Comparison of ENCODE assay signal across 1 cellular context in the genomic region with DNA sequence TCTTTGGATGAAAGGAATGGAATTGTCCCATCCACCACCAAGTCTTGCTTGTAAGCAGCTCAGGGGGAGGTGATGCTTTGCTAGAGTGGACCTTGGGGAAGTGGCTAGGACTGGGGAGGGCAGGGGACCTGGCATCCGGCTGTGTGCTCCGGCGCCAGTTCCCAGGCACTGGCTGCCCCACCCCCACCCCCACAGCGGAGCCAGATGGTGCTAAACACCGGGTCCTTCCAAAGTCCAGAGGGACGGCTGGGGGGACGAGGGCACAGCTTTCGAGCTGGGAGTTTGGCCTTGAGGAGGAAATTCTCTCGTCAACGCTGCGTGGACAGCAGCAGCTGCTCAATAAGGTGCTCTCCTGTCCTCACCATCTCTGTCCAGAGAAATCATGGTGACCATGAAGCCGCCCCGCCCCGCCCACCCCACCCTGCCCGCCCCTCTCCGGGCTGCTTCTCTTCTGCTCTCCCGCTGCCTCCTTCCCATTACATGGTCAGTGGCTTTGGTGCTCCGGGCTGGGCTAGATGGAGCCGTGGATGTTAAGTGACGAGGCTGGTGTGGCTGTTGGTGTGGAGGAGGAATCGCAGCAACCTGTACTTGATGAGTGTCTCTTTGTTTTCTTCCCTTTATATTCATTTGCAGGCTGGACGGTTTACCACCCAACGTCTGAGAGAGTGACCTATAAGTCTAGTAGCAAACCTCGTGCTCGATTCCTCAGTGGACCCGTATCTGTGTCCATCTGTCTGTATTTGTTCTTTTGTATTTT.
TF ChIP-seq lines count a peak whose summit lies in the region.

No MANE protein-coding gene starts in this region.

TF ChIP-seq in HepG2, 621 proteins besides CTCF, POLR2A, EP300 and RAD21 (continued from another document and continues in another):
- TF ChIP-seq, protein P1, sequence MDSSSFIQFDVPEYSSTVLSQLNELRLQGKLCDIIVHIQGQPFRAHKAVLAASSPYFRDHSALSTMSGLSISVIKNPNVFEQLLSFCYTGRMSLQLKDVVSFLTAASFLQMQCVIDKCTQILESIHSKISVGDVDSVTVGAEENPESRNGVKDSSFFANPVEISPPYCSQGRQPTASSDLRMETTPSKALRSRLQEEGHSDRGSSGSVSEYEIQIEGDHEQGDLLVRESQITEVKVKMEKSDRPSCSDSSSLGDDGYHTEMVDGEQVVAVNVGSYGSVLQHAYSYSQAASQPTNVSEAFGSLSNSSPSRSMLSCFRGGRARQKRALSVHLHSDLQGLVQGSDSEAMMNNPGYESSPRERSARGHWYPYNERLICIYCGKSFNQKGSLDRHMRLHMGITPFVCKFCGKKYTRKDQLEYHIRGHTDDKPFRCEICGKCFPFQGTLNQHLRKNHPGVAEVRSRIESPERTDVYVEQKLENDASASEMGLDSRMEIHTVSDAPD (CRISPR knock-in tag; IDR thresholded peaks at IDR 0.05): peak; percentile 97
- TF ChIP-seq KDM1A (CRISPR knock-in tag; IDR thresholded peaks at IDR 0.05) (no peak), ZNF614 (CRISPR knock-in tag; IDR thresholded peaks at IDR 0.05; ENCODE audit: borderline replicate concordance) (peak; percentile 52; the same call in 1 of the 2 replicates), RFX1 (IDR thresholded peaks at IDR 0.05) (no peak), PAF1 (CRISPR knock-in tag; IDR thresholded peaks at IDR 0.05) (no peak), RFXAP (CRISPR knock-in tag; IDR thresholded peaks at IDR 0.05; ENCODE audit: borderline replicate concordance) (no peak), ATM (IDR thresholded peaks at IDR 0.05; ENCODE audit: borderline replicate concordance) (no peak), ZIK1 (CRISPR knock-in tag; IDR thresholded peaks at IDR 0.05; ENCODE audit: borderline replicate concordance, low read depth) (no peak), ZNF530 (CRISPR knock-in tag; IDR thresholded peaks at IDR 0.05; ENCODE audit: low read depth) (no peak), ZFP90 (CRISPR knock-in tag; IDR thresholded peaks at IDR 0.05; ENCODE audit: borderline replicate concordance) (no peak; the same call in 1 of the 2 replicates), FOSL2 (CRISPR knock-in tag; IDR thresholded peaks at IDR 0.05) (peak; percentile 70), RFXANK (CRISPR knock-in tag; IDR thresholded peaks at IDR 0.05) (no peak), MED8 (CRISPR knock-in tag; IDR thresholded peaks at IDR 0.05; ENCODE audit: insufficient replicate concordance) (no peak), ZNF781 (CRISPR knock-in tag; IDR thresholded peaks at IDR 0.05; ENCODE audit: borderline replicate concordance, not compliant biosample characterization) (peak; percentile 10), ZNF83 (CRISPR knock-in tag; IDR thresholded peaks at IDR 0.05; ENCODE audit: borderline replicate concordance) (no peak), SMYD3 (CRISPR knock-in tag; IDR thresholded peaks at IDR 0.05) (no peak), BRD4 (CRISPR knock-in tag; IDR thresholded peaks at IDR 0.05) (no peak; the same call in 1 of the 2 replicates), ZNF562 (CRISPR knock-in tag; IDR thresholded peaks at IDR 0.05; ENCODE audit: borderline replicate concordance) (no peak), MAFG (CRISPR knock-in tag; IDR thresholded peaks at IDR 0.05) (no peak), TAF1 (CRISPR knock-in tag; IDR thresholded peaks at IDR 0.05) (peak; percentile 60), ZNF30 (CRISPR knock-in tag; IDR thresholded peaks at IDR 0.05) (no peak), ZSCAN21 (CRISPR knock-in tag; IDR thresholded peaks at IDR 0.05; ENCODE audit: borderline replicate concordance) (no peak), ZNF230 (CRISPR knock-in tag; IDR thresholded peaks at IDR 0.05) (no peak), ZNF326 (CRISPR knock-in tag; IDR thresholded peaks at IDR 0.05; ENCODE audit: borderline replicate concordance) (no peak), ELF4 (CRISPR knock-in tag; IDR thresholded peaks at IDR 0.05; ENCODE audit: borderline replicate concordance) (no peak), KMT2B (CRISPR knock-in tag; IDR thresholded peaks at IDR 0.05) (no peak; the same call in 1 of the 2 replicates)
- TF ChIP-seq, protein P2, sequence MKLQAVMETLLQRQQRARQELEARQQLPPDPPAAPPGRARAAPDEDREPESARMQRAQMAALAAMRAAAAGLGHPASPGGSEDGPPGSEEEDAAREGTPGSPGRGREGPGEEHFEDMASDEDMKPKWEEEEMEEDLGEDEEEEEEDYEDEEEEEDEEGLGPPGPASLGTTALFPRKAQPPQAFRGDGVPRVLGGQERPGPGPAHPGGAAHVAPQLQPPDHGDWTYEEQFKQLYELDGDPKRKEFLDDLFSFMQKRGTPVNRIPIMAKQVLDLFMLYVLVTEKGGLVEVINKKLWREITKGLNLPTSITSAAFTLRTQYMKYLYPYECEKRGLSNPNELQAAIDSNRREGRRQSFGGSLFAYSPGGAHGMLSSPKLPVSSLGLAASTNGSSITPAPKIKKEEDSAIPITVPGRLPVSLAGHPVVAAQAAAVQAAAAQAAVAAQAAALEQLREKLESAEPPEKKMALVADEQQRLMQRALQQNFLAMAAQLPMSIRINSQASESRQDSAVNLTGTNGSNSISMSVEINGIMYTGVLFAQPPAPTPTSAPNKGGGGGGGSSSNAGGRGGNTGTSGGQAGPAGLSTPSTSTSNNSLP (IDR thresholded peaks at IDR 0.05; ENCODE audit: low read depth, low read length): 0 out of 2 replicates have a peak, but pooled peaks have one; percentile 9
- TF ChIP-seq, protein P3, sequence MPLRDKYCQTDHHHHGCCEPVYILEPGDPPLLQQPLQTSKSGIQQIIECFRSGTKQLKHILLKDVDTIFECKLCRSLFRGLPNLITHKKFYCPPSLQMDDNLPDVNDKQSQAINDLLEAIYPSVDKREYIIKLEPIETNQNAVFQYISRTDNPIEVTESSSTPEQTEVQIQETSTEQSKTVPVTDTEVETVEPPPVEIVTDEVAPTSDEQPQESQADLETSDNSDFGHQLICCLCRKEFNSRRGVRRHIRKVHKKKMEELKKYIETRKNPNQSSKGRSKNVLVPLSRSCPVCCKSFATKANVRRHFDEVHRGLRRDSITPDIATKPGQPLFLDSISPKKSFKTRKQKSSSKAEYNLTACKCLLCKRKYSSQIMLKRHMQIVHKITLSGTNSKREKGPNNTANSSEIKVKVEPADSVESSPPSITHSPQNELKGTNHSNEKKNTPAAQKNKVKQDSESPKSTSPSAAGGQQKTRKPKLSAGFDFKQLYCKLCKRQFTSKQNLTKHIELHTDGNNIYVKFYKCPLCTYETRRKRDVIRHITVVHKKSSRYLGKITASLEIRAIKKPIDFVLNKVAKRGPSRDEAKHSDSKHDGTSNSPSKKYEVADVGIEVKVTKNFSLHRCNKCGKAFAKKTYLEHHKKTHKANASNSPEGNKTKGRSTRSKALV (CRISPR knock-in tag; IDR thresholded peaks at IDR 0.05): no peak
- TF ChIP-seq, protein P4, sequence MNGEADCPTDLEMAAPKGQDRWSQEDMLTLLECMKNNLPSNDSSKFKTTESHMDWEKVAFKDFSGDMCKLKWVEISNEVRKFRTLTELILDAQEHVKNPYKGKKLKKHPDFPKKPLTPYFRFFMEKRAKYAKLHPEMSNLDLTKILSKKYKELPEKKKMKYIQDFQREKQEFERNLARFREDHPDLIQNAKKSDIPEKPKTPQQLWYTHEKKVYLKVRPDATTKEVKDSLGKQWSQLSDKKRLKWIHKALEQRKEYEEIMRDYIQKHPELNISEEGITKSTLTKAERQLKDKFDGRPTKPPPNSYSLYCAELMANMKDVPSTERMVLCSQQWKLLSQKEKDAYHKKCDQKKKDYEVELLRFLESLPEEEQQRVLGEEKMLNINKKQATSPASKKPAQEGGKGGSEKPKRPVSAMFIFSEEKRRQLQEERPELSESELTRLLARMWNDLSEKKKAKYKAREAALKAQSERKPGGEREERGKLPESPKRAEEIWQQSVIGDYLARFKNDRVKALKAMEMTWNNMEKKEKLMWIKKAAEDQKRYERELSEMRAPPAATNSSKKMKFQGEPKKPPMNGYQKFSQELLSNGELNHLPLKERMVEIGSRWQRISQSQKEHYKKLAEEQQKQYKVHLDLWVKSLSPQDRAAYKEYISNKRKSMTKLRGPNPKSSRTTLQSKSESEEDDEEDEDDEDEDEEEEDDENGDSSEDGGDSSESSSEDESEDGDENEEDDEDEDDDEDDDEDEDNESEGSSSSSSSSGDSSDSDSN (CRISPR knock-in tag; IDR thresholded peaks at IDR 0.05): 0 out of 2 replicates have a peak, but pooled peaks have one; percentile 35
- TF ChIP-seq, protein P5, sequence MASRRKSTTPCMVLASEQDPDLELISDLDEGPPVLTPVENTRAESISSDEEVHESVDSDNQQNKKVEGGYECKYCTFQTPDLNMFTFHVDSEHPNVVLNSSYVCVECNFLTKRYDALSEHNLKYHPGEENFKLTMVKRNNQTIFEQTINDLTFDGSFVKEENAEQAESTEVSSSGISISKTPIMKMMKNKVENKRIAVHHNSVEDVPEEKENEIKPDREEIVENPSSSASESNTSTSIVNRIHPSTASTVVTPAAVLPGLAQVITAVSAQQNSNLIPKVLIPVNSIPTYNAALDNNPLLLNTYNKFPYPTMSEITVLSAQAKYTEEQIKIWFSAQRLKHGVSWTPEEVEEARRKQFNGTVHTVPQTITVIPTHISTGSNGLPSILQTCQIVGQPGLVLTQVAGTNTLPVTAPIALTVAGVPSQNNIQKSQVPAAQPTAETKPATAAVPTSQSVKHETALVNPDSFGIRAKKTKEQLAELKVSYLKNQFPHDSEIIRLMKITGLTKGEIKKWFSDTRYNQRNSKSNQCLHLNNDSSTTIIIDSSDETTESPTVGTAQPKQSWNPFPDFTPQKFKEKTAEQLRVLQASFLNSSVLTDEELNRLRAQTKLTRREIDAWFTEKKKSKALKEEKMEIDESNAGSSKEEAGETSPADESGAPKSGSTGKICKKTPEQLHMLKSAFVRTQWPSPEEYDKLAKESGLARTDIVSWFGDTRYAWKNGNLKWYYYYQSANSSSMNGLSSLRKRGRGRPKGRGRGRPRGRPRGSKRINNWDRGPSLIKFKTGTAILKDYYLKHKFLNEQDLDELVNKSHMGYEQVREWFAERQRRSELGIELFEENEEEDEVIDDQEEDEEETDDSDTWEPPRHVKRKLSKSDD (CRISPR knock-in tag; IDR thresholded peaks at IDR 0.05; ENCODE audit: low read depth): no peak
- TF ChIP-seq, protein P6, sequence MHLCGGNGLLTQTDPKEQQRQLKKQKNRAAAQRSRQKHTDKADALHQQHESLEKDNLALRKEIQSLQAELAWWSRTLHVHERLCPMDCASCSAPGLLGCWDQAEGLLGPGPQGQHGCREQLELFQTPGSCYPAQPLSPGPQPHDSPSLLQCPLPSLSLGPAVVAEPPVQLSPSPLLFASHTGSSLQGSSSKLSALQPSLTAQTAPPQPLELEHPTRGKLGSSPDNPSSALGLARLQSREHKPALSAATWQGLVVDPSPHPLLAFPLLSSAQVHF (CRISPR knock-in tag; IDR thresholded peaks at IDR 0.05): no peak
- TF ChIP-seq, protein P7, sequence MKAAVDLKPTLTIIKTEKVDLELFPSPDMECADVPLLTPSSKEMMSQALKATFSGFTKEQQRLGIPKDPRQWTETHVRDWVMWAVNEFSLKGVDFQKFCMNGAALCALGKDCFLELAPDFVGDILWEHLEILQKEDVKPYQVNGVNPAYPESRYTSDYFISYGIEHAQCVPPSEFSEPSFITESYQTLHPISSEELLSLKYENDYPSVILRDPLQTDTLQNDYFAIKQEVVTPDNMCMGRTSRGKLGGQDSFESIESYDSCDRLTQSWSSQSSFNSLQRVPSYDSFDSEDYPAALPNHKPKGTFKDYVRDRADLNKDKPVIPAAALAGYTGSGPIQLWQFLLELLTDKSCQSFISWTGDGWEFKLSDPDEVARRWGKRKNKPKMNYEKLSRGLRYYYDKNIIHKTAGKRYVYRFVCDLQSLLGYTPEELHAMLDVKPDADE (CRISPR knock-in tag; IDR thresholded peaks at IDR 0.05): no peak
- TF ChIP-seq, protein P8, sequence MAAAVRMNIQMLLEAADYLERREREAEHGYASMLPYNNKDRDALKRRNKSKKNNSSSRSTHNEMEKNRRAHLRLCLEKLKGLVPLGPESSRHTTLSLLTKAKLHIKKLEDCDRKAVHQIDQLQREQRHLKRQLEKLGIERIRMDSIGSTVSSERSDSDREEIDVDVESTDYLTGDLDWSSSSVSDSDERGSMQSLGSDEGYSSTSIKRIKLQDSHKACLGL (CRISPR knock-in tag; IDR thresholded peaks at IDR 0.05): no peak
- TF ChIP-seq, protein P9, sequence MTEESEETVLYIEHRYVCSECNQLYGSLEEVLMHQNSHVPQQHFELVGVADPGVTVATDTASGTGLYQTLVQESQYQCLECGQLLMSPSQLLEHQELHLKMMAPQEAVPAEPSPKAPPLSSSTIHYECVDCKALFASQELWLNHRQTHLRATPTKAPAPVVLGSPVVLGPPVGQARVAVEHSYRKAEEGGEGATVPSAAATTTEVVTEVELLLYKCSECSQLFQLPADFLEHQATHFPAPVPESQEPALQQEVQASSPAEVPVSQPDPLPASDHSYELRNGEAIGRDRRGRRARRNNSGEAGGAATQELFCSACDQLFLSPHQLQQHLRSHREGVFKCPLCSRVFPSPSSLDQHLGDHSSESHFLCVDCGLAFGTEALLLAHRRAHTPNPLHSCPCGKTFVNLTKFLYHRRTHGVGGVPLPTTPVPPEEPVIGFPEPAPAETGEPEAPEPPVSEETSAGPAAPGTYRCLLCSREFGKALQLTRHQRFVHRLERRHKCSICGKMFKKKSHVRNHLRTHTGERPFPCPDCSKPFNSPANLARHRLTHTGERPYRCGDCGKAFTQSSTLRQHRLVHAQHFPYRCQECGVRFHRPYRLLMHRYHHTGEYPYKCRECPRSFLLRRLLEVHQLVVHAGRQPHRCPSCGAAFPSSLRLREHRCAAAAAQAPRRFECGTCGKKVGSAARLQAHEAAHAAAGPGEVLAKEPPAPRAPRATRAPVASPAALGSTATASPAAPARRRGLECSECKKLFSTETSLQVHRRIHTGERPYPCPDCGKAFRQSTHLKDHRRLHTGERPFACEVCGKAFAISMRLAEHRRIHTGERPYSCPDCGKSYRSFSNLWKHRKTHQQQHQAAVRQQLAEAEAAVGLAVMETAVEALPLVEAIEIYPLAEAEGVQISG (CRISPR knock-in tag; IDR thresholded peaks at IDR 0.05): peak; percentile 90
- TF ChIP-seq, protein P10, sequence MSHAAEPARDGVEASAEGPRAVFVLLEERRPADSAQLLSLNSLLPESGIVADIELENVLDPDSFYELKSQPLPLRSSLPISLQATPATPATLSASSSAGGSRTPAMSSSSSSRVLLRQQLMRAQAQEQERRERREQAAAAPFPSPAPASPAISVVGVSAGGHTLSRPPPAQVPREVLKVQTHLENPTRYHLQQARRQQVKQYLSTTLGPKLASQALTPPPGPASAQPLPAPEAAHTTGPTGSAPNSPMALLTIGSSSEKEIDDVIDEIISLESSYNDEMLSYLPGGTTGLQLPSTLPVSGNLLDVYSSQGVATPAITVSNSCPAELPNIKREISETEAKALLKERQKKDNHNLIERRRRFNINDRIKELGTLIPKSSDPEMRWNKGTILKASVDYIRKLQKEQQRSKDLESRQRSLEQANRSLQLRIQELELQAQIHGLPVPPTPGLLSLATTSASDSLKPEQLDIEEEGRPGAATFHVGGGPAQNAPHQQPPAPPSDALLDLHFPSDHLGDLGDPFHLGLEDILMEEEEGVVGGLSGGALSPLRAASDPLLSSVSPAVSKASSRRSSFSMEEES (CRISPR knock-in tag; IDR thresholded peaks at IDR 0.05): no peak; the same call in 1 of the 2 replicates
- TF ChIP-seq, protein P11, sequence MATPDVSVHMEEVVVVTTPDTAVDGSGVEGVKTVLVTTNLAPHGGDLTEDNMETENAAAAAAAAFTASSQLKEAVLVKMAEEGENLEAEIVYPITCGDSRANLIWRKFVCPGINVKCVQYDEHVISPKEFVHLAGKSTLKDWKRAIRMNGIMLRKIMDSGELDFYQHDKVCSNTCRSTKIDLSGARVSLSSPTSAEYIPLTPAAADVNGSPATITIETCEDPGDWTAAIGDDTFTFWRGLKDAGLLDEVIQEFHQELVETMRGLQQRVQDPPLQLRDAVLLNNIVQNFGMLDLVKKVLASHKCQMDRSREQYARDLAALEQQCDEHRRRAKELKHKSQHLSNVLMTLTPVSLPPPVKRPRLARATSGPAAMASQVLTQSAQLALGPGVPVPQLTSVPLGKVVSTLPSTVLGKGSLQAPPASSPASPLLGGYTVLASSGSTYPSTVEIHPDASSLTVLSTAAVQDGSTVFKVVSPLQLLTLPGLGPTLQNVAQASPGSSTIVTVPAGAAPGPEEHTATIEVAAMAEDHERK (CRISPR knock-in tag; IDR thresholded peaks at IDR 0.05; ENCODE audit: low read depth): no peak
